26 cellular contexts compared by ENCODE assay signal in genomic region chr1:187114788-187115187, GRCh38.
DNase-seq lines count a peak whose midpoint lies in the region; ATAC-seq, FAIRE-seq and TF ChIP-seq lines count a peak whose summit lies in the region.
"Had no signal": no experiment of that assay in that cellular context is flagged by ENCODE, and none has a peak within 500 bp of the region (broad histone marks: within the 10 kb centered on the region; RNA-seq: fewer than 3 reads in every experiment).

No MANE protein-coding gene starts in this region.

- H3K4me2 ChIP-seq in HepG2 (ENCODE audit: low read depth, low read length) = no peak overlapping the region
- H3K4me2 ChIP-seq in IMR-90 (ENCODE audit: low read depth, low read length) = no peak overlapping the region
- H3K4me2 ChIP-seq in K562 (ENCODE audit: insufficient read depth, low read length) = no peak overlapping the region
- H3K4me2 ChIP-seq: A549; BLaER1 treated with 17β-estradiol and CSF1 and Interleukin-3, amounts not matched to agents 10 nM and 100 nM had no signal

- no peak overlapping the region for H3K23ac ChIP-seq in IMR-90 (ENCODE audit: low read depth, low read length)

- no peak for TF ChIP-seq EP300 in HepG2 (IDR thresholded peaks at IDR 0.05; ENCODE audit: low read depth in 2 of 2, low read length in 2 of 2)
- no peak for TF ChIP-seq EP300 in HepG2 (CRISPR knock-in tag; IDR thresholded peaks at IDR 0.05; ENCODE audit: borderline replicate concordance)
- TF ChIP-seq EP300 in K562 (IDR thresholded peaks at IDR 0.05; ENCODE audit: low read length) = no peak
- no peak for TF ChIP-seq EP300 in gastroesophageal sphincter (IDR thresholded peaks at IDR 0.05)

- no peak overlapping the region for H3K14ac ChIP-seq in IMR-90 (replicated peaks; ENCODE audit: low read depth, low read length)

- H2BK5ac ChIP-seq in IMR-90 (ENCODE audit: low read depth, low read length, poor library complexity, severe bottlenecking) = no peak overlapping the region

- dilution Hi-C loops in IMR-90 (cut with HindIII; ENCODE audit: low sequenced_read_pairs, unreplicated experiment) = no loop called here

- CTCF ChIA-PET in HepG2 (lab: Yijun Ruan, JAX; ENCODE audit: low intra/inter-chr PET ratio, low total read pairs) = no interaction called here
- CTCF ChIA-PET in IMR-90 (lab: Yijun Ruan, JAX) = no interaction called here
- CTCF ChIA-PET in K562 (lab: Yijun Ruan, JAX; ENCODE audit: low intra/inter-chr PET ratio) = no interaction called here

- no peak overlapping the region for H2BK15ac ChIP-seq in IMR-90 (ENCODE audit: low read depth, low read length)

- H4K5ac ChIP-seq in IMR-90 (ENCODE audit: low read depth, low read length) = no peak overlapping the region

- H3K4me3 ChIP-seq in HepG2 (replicated peaks in 1 of 3; ENCODE audit: insufficient read depth in 1 of 3, low read depth in 2 of 3, low read length in 3 of 3) (no peak overlapping the region), right lobe of liver (no peak overlapping the region), IMR-90 (ENCODE audit: insufficient read depth, low read depth, low read length) (no peak overlapping the region), K562 (no peak overlapping the region), gastroesophageal sphincter (no peak overlapping the region)
- H3K4me3 ChIP-seq: A549; BLaER1 treated with 17β-estradiol and CSF1 and Interleukin-3, amounts not matched to agents 10 nM and 100 nM had no signal

- no peaks in the 10 kb centered on the region for H3K79me1 ChIP-seq in IMR-90 (ENCODE audit: low read depth in 1 of 2, low read length in 2 of 2)

- no peak overlapping the region for H2BK20ac ChIP-seq in IMR-90 (ENCODE audit: low read depth, low read length)

- H3K4me1 ChIP-seq in HepG2 (ENCODE audit: insufficient read depth, low read length) (no peaks in the 10 kb centered on the region), right lobe of liver (no peaks in the 10 kb centered on the region), IMR-90 (ENCODE audit: control insufficient read depth, insufficient read depth, low read length) (no peaks in the 10 kb centered on the region), K562 (replicated peaks in 1 of 2; ENCODE audit: control insufficient read depth in 2 of 2, insufficient read depth in 2 of 2, low read length in 2 of 2) (no peaks in the 10 kb centered on the region), gastroesophageal sphincter (no peaks in the 10 kb centered on the region)
- H3K4me1 ChIP-seq: A549; BLaER1 treated with 17β-estradiol and CSF1 and Interleukin-3, amounts not matched to agents 10 nM and 100 nM; Caco-2 had no signal

- H2AK9ac ChIP-seq in IMR-90 (replicated peaks; ENCODE audit: low read depth, low read length, poor library complexity) = no peak overlapping the region

- no peak overlapping the region for H3K56ac ChIP-seq in IMR-90 (ENCODE audit: extremely low read depth, insufficient read depth, low read length)

- no peak for FAIRE-seq in HepG2 (lab: Jason Lieb, UNC)
- no peak for FAIRE-seq in K562 (lab: Jason Lieb, UNC)
- FAIRE-seq: A549, G401.6, GM12891, GM19239 had no signal

- TF ChIP-seq RAD21 in HepG2 (CRISPR knock-in tag; IDR thresholded peaks at IDR 0.05) (no peak), IMR-90 (IDR thresholded peaks at IDR 0.05; ENCODE audit: low read length) (no peak), K562 (CRISPR knock-in tag; conservative IDR thresholded peaks at IDR 0.05 in 1 of 2, IDR thresholded peaks at IDR 0.05 in 1 of 2) (no peak)

- H4K8ac ChIP-seq in IMR-90 (ENCODE audit: low read depth in 2 of 2, low read length in 2 of 2) = no peak overlapping the region

- H3K27ac ChIP-seq in HepG2 (ENCODE audit: extremely low read length, insufficient read depth, low read length) = no peak overlapping the region
- H3K27ac ChIP-seq in right lobe of liver = no peak overlapping the region
- no peak overlapping the region for H3K27ac ChIP-seq in IMR-90 (ENCODE audit: insufficient read depth, low read length)
- no peak overlapping the region for H3K27ac ChIP-seq in K562 (ENCODE audit: extremely low read depth, low read depth, low read length)
- no peak overlapping the region for H3K27ac ChIP-seq in gastroesophageal sphincter
- H3K27ac ChIP-seq: 22Rv1; A549; BLaER1 treated with 17β-estradiol and CSF1 and Interleukin-3, amounts not matched to agents 10 nM and 100 nM; C4-2B had no signal

- POLR2A ChIA-PET in HepG2 (lab: Yijun Ruan, JAX) = no interaction called here
- POLR2A ChIA-PET in IMR-90 (lab: Charles Lee; ENCODE audit: unreplicated experiment) = no interaction called here
- POLR2A ChIA-PET in K562 (lab: Yijun Ruan, JAX) = no interaction called here

- H3K9me3 ChIP-seq in HepG2 (ENCODE audit: low read length) = peaks cover 7% of the 10 kb centered on the region
- peaks cover 0 to 2% (median 0%) of the 10 kb centered on the region in 4 donors for H3K9me3 ChIP-seq in right lobe of liver
- H3K9me3 ChIP-seq in IMR-90 (ENCODE audit: control insufficient read depth, insufficient read depth, low read length) = no peaks in the 10 kb centered on the region
- no peaks in the 10 kb centered on the region for H3K9me3 ChIP-seq in K562 (replicated peaks; ENCODE audit: control insufficient read depth, insufficient read depth, low read depth, low read length)
- no peaks in the 10 kb centered on the region for H3K9me3 ChIP-seq in gastroesophageal sphincter
- H3K9me3 ChIP-seq: A549, Caco-2 had no signal

- in situ Hi-C loops in HepG2 (cut with HindIII; ENCODE audit: extremely low pct_ligation_motif_present, low pct_unique_long_range_greater_than_20kb) = no loop called here
- in situ Hi-C loops in IMR-90 (cut with MboI; ENCODE audit: low sequenced_read_pairs) = no loop called here
- in situ Hi-C loops in K562 (cut with MboI) = no loop called here

- no peak overlapping the region for H3K4ac ChIP-seq in IMR-90 (ENCODE audit: low read depth, low read length)

- H4K20me1 ChIP-seq in HepG2 (ENCODE audit: insufficient read depth, low read length) (no peaks in the 10 kb centered on the region), IMR-90 (ENCODE audit: insufficient read depth, low read length) (no peaks in the 10 kb centered on the region), K562 (replicated peaks; ENCODE audit: control insufficient read depth, insufficient read depth, low read length) (no peaks in the 10 kb centered on the region)
- H4K20me1 ChIP-seq: BLaER1 treated with 17β-estradiol and CSF1 and Interleukin-3, amounts not matched to agents 10 nM and 100 nM had no signal

- BruUV-seq in HepG2 (replicated peaks; lab: Mats Ljungman, UMichigan) (no TSS peak), IMR-90 (replicated peaks; lab: Mats Ljungman, UMichigan) (no TSS peak), K562 (replicated peaks; lab: Mats Ljungman, UMichigan) (no TSS peak)

- no peak for DNase-seq in HepG2 (ENCODE audit: low spot score)
- no peak for DNase-seq in right lobe of liver
- no peak for DNase-seq in IMR-90
- DNase-seq in K562 (ENCODE audit: extremely low read depth in 1 of 4, low spot score in 3 of 4) = no peak
- no peak for DNase-seq in NCI-H1417 (lab: John Stamatoyannopoulos, UW)
- DNase-seq in dedifferentiated amniotic fluid mesenchymal stem cell (ENCODE audit: extremely low spot score) = no peak
- DNase-seq: AML-193; Caco-2; Calu3; CD4-positive, alpha-beta T cell; CD8-positive, alpha-beta T cell; DMS 273 treated with DMSO at 0.1 percent for 48 hours; DMS153; DMS53; DMS79; DND-41; EL; GF-D8 had no signal

- H3K9ac ChIP-seq in HepG2 (ENCODE audit: insufficient read depth, low read depth, low read length) = no peak overlapping the region
- no peak overlapping the region for H3K9ac ChIP-seq in IMR-90 (ENCODE audit: low read depth, low read length)
- no peak overlapping the region for H3K9ac ChIP-seq in K562 (ENCODE audit: insufficient read depth in 1 of 2, low read depth in 2 of 2, low read length in 2 of 2)
- H3K9ac ChIP-seq: BLaER1 treated with 17β-estradiol and CSF1 and Interleukin-3, amounts not matched to agents 10 nM and 100 nM had no signal

- ATAC-seq in HepG2 (no peak), right lobe of liver (no peak), IMR-90 (ENCODE audit: low read depth) (no peak), K562 (no peak), gastroesophageal sphincter (no peak)
- ATAC-seq: A549; CD8-positive, alpha-beta T cell had no signal

- H3K79me2 ChIP-seq in HepG2 (ENCODE audit: insufficient read depth, low read length) = no peaks in the 10 kb centered on the region
- H3K79me2 ChIP-seq in K562 (ENCODE audit: control insufficient read depth, insufficient read depth, low read length) = no peaks in the 10 kb centered on the region

- no peak for TF ChIP-seq POLR2A in HepG2 (IDR thresholded peaks at IDR 0.05; ENCODE audit: insufficient read depth in 1 of 2, low read depth in 2 of 2, low read length in 2 of 2)
- TF ChIP-seq POLR2A in right lobe of liver (IDR thresholded peaks at IDR 0.05) = no peak
- TF ChIP-seq POLR2A in IMR-90 (IDR thresholded peaks at IDR 0.05; ENCODE audit: low read depth, low read length) = no peak
- TF ChIP-seq POLR2A in K562 (conservative IDR thresholded peaks at IDR 0.05) = no peak
- no peak for TF ChIP-seq POLR2A in gastroesophageal sphincter (IDR thresholded peaks at IDR 0.05)

- no peaks in the 10 kb centered on the region for H3K9me1 ChIP-seq in IMR-90 (ENCODE audit: insufficient read depth, low read length)
- no peaks in the 10 kb centered on the region for H3K9me1 ChIP-seq in K562 (ENCODE audit: control insufficient read depth, insufficient read depth, low read length)

- H2AFZ ChIP-seq in HepG2 (ENCODE audit: low read length) (no peak overlapping the region), IMR-90 (replicated peaks; ENCODE audit: low read length, poor library complexity) (no peak overlapping the region), K562 (ENCODE audit: low read depth, low read length) (no peak overlapping the region)

- H2BK120ac ChIP-seq in IMR-90 (ENCODE audit: low read depth, low read length) = no peak overlapping the region

- no peak overlapping the region for H4K91ac ChIP-seq in IMR-90 (ENCODE audit: insufficient read depth, low read depth, low read length)

- H2AK5ac ChIP-seq in IMR-90 (ENCODE audit: low read depth, low read length) = no peak overlapping the region

- TF ChIP-seq CTCF in HepG2 (CRISPR knock-in tag; IDR thresholded peaks at IDR 0.05) = no peak
- no peak for TF ChIP-seq CTCF in right lobe of liver (IDR thresholded peaks at IDR 0.05)
- no peak for TF ChIP-seq CTCF in IMR-90 (conservative IDR thresholded peaks at IDR 0.05; ENCODE audit: low read depth, low read length)
- no peak for TF ChIP-seq CTCF in K562 (IDR thresholded peaks at IDR 0.05 in 2 of 3, conservative IDR thresholded peaks at IDR 0.05 in 1 of 3; ENCODE audit: insufficient read depth in 2 of 3, low read depth in 1 of 3, low read length in 3 of 3)
- no peak for TF ChIP-seq CTCF in gastroesophageal sphincter (IDR thresholded peaks at IDR 0.05)

- no peaks in the 10 kb centered on the region for H3K36me3 ChIP-seq in HepG2 (replicated peaks in 1 of 2; ENCODE audit: control insufficient read depth in 1 of 2, insufficient read depth in 2 of 2, low read length in 2 of 2)
- H3K36me3 ChIP-seq in right lobe of liver = no peaks in the 10 kb centered on the region
- H3K36me3 ChIP-seq in IMR-90 (ENCODE audit: control insufficient read depth, insufficient read depth, low read length) = no peaks in the 10 kb centered on the region
- no peaks in the 10 kb centered on the region for H3K36me3 ChIP-seq in K562 (ENCODE audit: control insufficient read depth, insufficient read depth, low read length)
- H3K36me3 ChIP-seq in gastroesophageal sphincter = no peaks in the 10 kb centered on the region
- H3K36me3 ChIP-seq: BLaER1 treated with 17β-estradiol and CSF1 and Interleukin-3, amounts not matched to agents 10 nM and 100 nM had no signal

- intact Hi-C loops in HepG2 (cut with micrococcal nuclease; ENCODE audit: unreplicated experiment) (no loop called here), right lobe of liver (cut with DNase I) (no loop called here), IMR-90 (cut with micrococcal nuclease) (no loop called here), K562 (cut with micrococcal nuclease) (no loop called here)

- no peaks in the 10 kb centered on the region for H3K27me3 ChIP-seq in HepG2 (ENCODE audit: control insufficient read depth in 1 of 2, insufficient read depth in 2 of 2, low read length in 2 of 2)
- no peaks in the 10 kb centered on the region for H3K27me3 ChIP-seq in right lobe of liver
- no peaks in the 10 kb centered on the region for H3K27me3 ChIP-seq in IMR-90 (ENCODE audit: control insufficient read depth, insufficient read depth, low read length)
- no peaks in the 10 kb centered on the region for H3K27me3 ChIP-seq in K562 (ENCODE audit: control insufficient read depth in 2 of 2, insufficient read depth in 2 of 2, low read length in 2 of 2)
- H3K27me3 ChIP-seq in gastroesophageal sphincter = no peaks in the 10 kb centered on the region
- H3K27me3 ChIP-seq: BLaER1 treated with 17β-estradiol and CSF1 and Interleukin-3, amounts not matched to agents 10 nM and 100 nM had no signal

- no peak overlapping the region for H3K18ac ChIP-seq in IMR-90 (ENCODE audit: low read depth, low read length)

Comparison
In these comparisons a context has a peak if more than half of its experiments do, and no peak if none do; other contexts are left out.
1. Of the 241 proteins assayed by ChIP-seq in both HepG2 and K562: peak only in HepG2: none; only in K562: CEBPB and CEBPG; in both: none; in neither: 236; mixed calls (peak in some experiments, not most) for 3.